20 cellular contexts compared by ENCODE assay signal in the genomic region with DNA sequence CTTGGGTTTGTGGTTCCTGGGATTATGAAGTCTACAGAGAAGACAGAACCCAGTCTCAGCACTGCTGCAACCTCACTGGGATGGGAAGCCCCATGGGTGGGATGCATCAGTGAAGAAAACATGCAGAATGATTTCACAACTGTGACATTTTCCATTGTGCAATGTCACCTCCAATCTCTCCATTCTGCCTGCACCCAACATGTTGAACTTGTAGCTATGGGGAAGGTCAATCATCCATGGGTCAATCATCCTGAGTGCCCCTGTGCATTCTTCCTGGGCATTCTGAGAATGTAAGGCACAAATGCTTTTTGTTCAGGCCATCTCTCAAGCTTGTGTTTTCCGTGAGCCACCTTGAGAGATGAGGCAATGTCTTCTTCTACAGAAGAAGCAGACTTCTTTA.
"Had no signal": no experiment of that assay in that cellular context is flagged by ENCODE, and none has a peak within 500 bp of the region (broad histone marks: within the 10 kb centered on the region; RNA-seq: fewer than 3 reads in every experiment).

No MANE protein-coding gene starts in this region.

- H3K4me3 ChIP-seq: heart right ventricle, sigmoid colon, stomach, thoracic aorta, transverse colon had no signal

- H3K4me3 Mint-ChIP-seq: naive thymus-derived CD4-positive, alpha-beta T cell; nephron progenitor cell had no signal

- ATAC-seq: esophagus mucosa; heart right ventricle; naive thymus-derived CD4-positive, alpha-beta T cell had no signal

- FAIRE-seq: endometrium, frontal cortex, islet of Langerhans, small intestine had no signal

- H3K27me3 ChIP-seq: neutrophil, sigmoid colon, stomach, transverse colon had no signal

- H3K4me1 Mint-ChIP-seq: naive thymus-derived CD4-positive, alpha-beta T cell; nephron progenitor cell had no signal

- DNase-seq: effector memory CD4-positive, alpha-beta T cell; heart right ventricle; hypothalamus; mammary epithelial cell; naive thymus-derived CD4-positive, alpha-beta T cell; nephron progenitor cell; posterior cingulate gyrus; sigmoid colon; small intestine; stimulated activated CD4-positive, alpha-beta T cell treated with anti-CD3 and anti-CD28 coated beads, Interleukin-12 subunit alpha, Interleukin-12 subunit beta, amount 100 ng/mL, for 4 hours; stimulated activated naive CD4-positive, alpha-beta T cell; stomach; substantia nigra; transverse colon had no signal

- H3K36me3 Mint-ChIP-seq: naive thymus-derived CD4-positive, alpha-beta T cell had no signal

- H3K27ac Mint-ChIP-seq: naive thymus-derived CD4-positive, alpha-beta T cell; nephron progenitor cell had no signal

- H3K36me3 ChIP-seq: heart right ventricle, neutrophil, sigmoid colon, stomach, thoracic aorta, transverse colon had no signal
